ENCODE assay signal across 12 cellular contexts in the genomic region with DNA sequence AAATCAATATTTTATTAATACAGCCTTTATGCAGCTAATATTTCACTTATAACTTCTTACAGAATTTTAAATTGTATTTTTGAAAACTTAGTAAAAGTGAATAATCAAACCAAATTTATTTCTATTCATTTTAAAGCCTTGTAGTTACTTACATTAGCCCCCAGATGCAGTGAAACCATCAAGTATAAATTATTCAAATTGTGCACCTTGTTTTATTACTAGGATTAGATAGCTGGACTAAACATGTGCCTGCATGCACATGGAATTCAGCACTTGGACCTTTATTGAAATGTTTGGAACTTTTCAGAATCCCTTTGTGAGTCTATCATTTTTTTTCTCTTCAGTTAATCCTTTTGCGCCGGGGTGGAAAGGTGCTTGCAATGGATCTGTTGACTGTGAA. TPM values are rescaled to one million over a fixed set of nuclear protein-coding genes. Genes with fewer than 3 reads are reported as not detected.
DNase-seq lines count a peak whose midpoint lies in the region; ATAC-seq and TF ChIP-seq lines count a peak whose summit lies in the region.
"Had no signal": no experiment of that assay in that cellular context is flagged by ENCODE, and none has a peak within 500 bp of the region (broad histone marks: within the 10 kb centered on the region; RNA-seq: fewer than 3 reads in every experiment).

No MANE protein-coding gene starts in this region.

- in situ Hi-C loops in GM13976 (cut with MboI; ENCODE audit: low sequenced_read_pairs, unreplicated experiment): no loop called here

- no peak overlapping the region for H3K4me3 ChIP-seq in GM06990 (replicated peaks; ENCODE audit: low read depth, low read length)

- ATAC-seq in GM18520 (IDR thresholded peaks at IDR 0.05; ENCODE audit: unreplicated experiment): no peak
- no peak for ATAC-seq in Right ventricle myocardium superior (ENCODE audit: poor library complexity)

- intact Hi-C loops in Right ventricle myocardium superior (cut with DNase I): no loop called here

- TF ChIP-seq CTCF in GM06990 (IDR thresholded peaks at IDR 0.05; ENCODE audit: insufficient read depth, low read length, poor library complexity, severe bottlenecking): peak; percentile 29
- TF ChIP-seq CTCF in GM13976 (IDR thresholded peaks at IDR 0.05; ENCODE audit: borderline replicate concordance, control extremely low read depth, extremely low read depth, insufficient read depth, missing control alignments): no peak

- DNase-seq in A172 (ENCODE audit: low spot score) (peak; percentile 45), GM06990 (ENCODE audit: extremely low read depth, insufficient read length) (no peak), NCI-H526 (lab: John Stamatoyannopoulos, UW) (peak; percentile 60), fibroblast of peridontal ligament (ENCODE audit: extremely low read depth) (peak; percentile 33), activated gamma-delta T cell (lab: John Stamatoyannopoulos, UW) (no peak), Right ventricle myocardium superior (no peak), GM13976 (ENCODE audit: low spot score) (no peak)
- DNase-seq: activated CD4-positive, alpha-beta T cell treated with anti-CD3 and anti-CD28 coated beads for 48 hours; DMS79 treated with DMSO at 0.1 percent for 48 hours; stimulated activated CD8-positive, alpha-beta memory T cell treated with anti-CD3 and anti-CD28 coated beads, Interleukin-4, amount 100 ng/mL, for 48 hours had no signal

- H3K36me3 ChIP-seq in GM06990 (ENCODE audit: control insufficient read depth, insufficient read depth, low read length): no peaks in the 10 kb centered on the region

- no peaks in the 10 kb centered on the region for H3K27me3 ChIP-seq in GM06990 (replicated peaks; ENCODE audit: control insufficient read depth, insufficient read depth, low read length)

RNA-seq across cellular contexts. Expression of gene ZPBP2, which starts 4.7 kb away (rescaled TPM):
- not detected in 2 replicates for total RNA-seq in A172 (2014; rRNA removed; shearing (Covaris generic))
- total RNA-seq in Right ventricle myocardium superior: not detected
- total RNA-seq: pulmonary artery endothelial cell had no signal

RNA-seq across cellular contexts. Expression of gene IKZF3, which starts 8.6 kb away (rescaled TPM):
- total RNA-seq in A172 (2014; rRNA removed; shearing (Covaris generic)): not detected in 2 replicates
- 0.22 TPM for total RNA-seq in Right ventricle myocardium superior
- total RNA-seq: pulmonary artery endothelial cell had no signal

RNA-seq across cellular contexts. Expression of gene GSDMB, which starts 45.7 kb away (rescaled TPM):
- total RNA-seq in A172 (2014; rRNA removed; shearing (Covaris generic)): 1.6 and 1.9 TPM in 2 replicates
- 1.8 TPM for total RNA-seq in Right ventricle myocardium superior

RNA-seq across cellular contexts. Expression of gene ORMDL3, which starts 54.7 kb away (rescaled TPM):
- 40.2 and 43.7 TPM in 2 replicates for total RNA-seq in A172 (2014; rRNA removed; shearing (Covaris generic))
- total RNA-seq in Right ventricle myocardium superior: 37.5 TPM

RNA-seq across cellular contexts. Expression of gene LRRC3C, which starts 54.8 kb away (rescaled TPM):
- total RNA-seq in A172 (2014; rRNA removed; shearing (Covaris generic)): not detected in 2 replicates
- total RNA-seq in Right ventricle myocardium superior: not detected
- total RNA-seq: pulmonary artery endothelial cell had no signal

Comparison
In these comparisons a context has a peak if more than half of its experiments do, and no peak if none do; other contexts are left out.
1. DNase-seq: peak in A172 (single experiment), NCI-H526 (2 of 2) and fibroblast of peridontal ligament (single experiment); none in GM06990 (single experiment), activated gamma-delta T cell (single experiment), Right ventricle myocardium superior (single experiment) and GM13976 (single experiment).